Comparison of ENCODE assay signal across 36 cellular contexts in the genomic region with DNA sequence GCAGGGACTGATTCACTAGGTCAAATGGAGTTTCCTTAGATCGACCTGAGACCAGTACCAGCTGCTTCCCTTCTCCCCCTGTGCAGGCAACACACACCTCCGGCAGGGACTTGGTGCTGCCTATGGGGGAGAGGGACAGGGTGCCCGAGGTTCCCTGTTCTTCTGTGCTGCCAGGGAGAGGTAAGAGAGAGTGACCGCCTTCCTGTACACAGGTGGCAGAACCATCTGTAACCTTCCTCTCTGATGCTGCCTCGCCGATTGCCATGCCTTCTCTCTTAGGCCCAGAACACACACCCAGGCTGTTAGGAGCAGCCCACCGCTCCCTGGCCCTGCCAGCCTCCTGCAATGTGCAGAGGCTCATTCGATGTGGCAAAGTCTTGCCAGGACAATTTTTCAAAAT. TPM values are rescaled to one million over a fixed set of nuclear protein-coding genes. Genes with fewer than 3 reads are reported as not detected.
"Had no signal": no experiment of that assay in that cellular context is flagged by ENCODE, and none has a peak within 500 bp of the region (broad histone marks: within the 10 kb centered on the region; RNA-seq: fewer than 3 reads in every experiment).

No MANE protein-coding gene starts in this region.

- H3K4me2 ChIP-seq: smooth muscle cell had no signal

- H3K36me3 Mint-ChIP-seq: mesothelial cell of epicardium; naive B cell; natural killer cell treated with Interleukin-12 subunit alpha and Interleukin-12 subunit beta and Interleukin-15 and Interleukin-18, amount 100 ng/mL, for 72 hours; stimulated activated effector memory CD8-positive, alpha-beta T cell treated with anti-CD3 and anti-CD28 coated beads, Interleukin-12 subunit alpha, Interleukin-12 subunit beta, amount 100 ng/mL, for 72 hours had no signal

- H3K27me3 ChIP-seq: esophagus muscularis mucosa, foreskin keratinocyte, heart right ventricle, left lung, right atrium auricular region, tibial nerve, upper lobe of left lung had no signal

- H3K9me3 ChIP-seq: esophagus muscularis mucosa, heart right ventricle, left lung, mucosa of descending colon, prostate gland, right atrium auricular region, thoracic aorta, tibial nerve, upper lobe of left lung had no signal

- H3K9me3 Mint-ChIP-seq: mesothelial cell of epicardium; naive B cell; natural killer cell treated with Interleukin-12 subunit alpha and Interleukin-12 subunit beta and Interleukin-15 and Interleukin-18, amount 100 ng/mL, for 72 hours; neural crest cell; stimulated activated effector memory CD8-positive, alpha-beta T cell treated with anti-CD3 and anti-CD28 coated beads, Interleukin-12 subunit alpha, Interleukin-12 subunit beta, amount 100 ng/mL, for 72 hours had no signal

- H3K36me3 ChIP-seq: heart right ventricle, left lung, prostate gland, right atrium auricular region, thoracic aorta, tibial nerve, upper lobe of left lung had no signal

- H3K27me3 Mint-ChIP-seq: natural killer cell treated with Interleukin-12 subunit alpha and Interleukin-12 subunit beta and Interleukin-15 and Interleukin-18, amount 100 ng/mL, for 72 hours had no signal

- DNase-seq: dermis blood vessel endothelial cell; effector memory CD4-positive, alpha-beta T cell; foreskin keratinocyte; glutamatergic neuron; heart right ventricle; hippocampal formation; left cardiac atrium; left lung; mesenchymal stem cell; mucosa of descending colon; naive B cell; nucleus accumbens; stimulated activated CD4-positive, alpha-beta T cell treated with anti-CD3 and anti-CD28 coated beads, Interleukin-12 subunit alpha, Interleukin-12 subunit beta, amount 100 ng/mL, for 4 hours; stimulated activated CD4-positive, alpha-beta T cell treated with anti-CD3 and anti-CD28 coated beads, Interleukin-1b, Interleukin-23, amount 100 ng/mL, for 48 hours; stimulated activated CD4-positive, alpha-beta T cell treated with anti-CD3 and anti-CD28 coated beads, Interleukin-4, amount 100 ng/mL, for 24 hours; stimulated activated naive CD8-positive, alpha-beta T cell treated with anti-CD3 and anti-CD28 coated beads, Interleukin-15, Interleukin-2, amounts not matched to agents 100 U/mL and 50 U/mL, for 24 hours; upper lobe of left lung had no signal

- H3K4me1 ChIP-seq: foreskin keratinocyte had no signal

- H3K4me1 Mint-ChIP-seq: neural crest cell had no signal

- H3K4me3 Mint-ChIP-seq: mesothelial cell of epicardium; natural killer cell treated with Interleukin-12 subunit alpha and Interleukin-12 subunit beta and Interleukin-15 and Interleukin-18, amount 100 ng/mL, for 72 hours; neural crest cell; stimulated activated effector memory CD8-positive, alpha-beta T cell treated with anti-CD3 and anti-CD28 coated beads, Interleukin-12 subunit alpha, Interleukin-12 subunit beta, amount 100 ng/mL, for 72 hours had no signal

- H3K4me3 ChIP-seq: coronary artery, esophagus muscularis mucosa, heart right ventricle, left lung, mucosa of descending colon, prostate gland, right atrium auricular region, smooth muscle cell, thoracic aorta, tibial nerve, upper lobe of left lung had no signal

- ATAC-seq: foreskin keratinocyte; heart right ventricle; left cardiac atrium; left lung; mucosa of descending colon; natural killer cell treated with Interleukin-12 subunit alpha and Interleukin-12 subunit beta and Interleukin-15 and Interleukin-18, amount 100 ng/mL, for 72 hours; sciatic nerve; stimulated activated effector memory CD8-positive, alpha-beta T cell treated with anti-CD3 and anti-CD28 coated beads, Interleukin-12 subunit alpha, Interleukin-12 subunit beta, amount 100 ng/mL, for 72 hours; stimulated activated naive CD8-positive, alpha-beta T cell treated with anti-CD3 and anti-CD28 coated beads, Interleukin-15, Interleukin-2, amounts not matched to agents 100 U/mL and 50 U/mL, for 24 hours had no signal

- H3K27ac Mint-ChIP-seq: mesothelial cell of epicardium; naive B cell; natural killer cell treated with Interleukin-12 subunit alpha and Interleukin-12 subunit beta and Interleukin-15 and Interleukin-18, amount 100 ng/mL, for 72 hours; stimulated activated effector memory CD8-positive, alpha-beta T cell treated with anti-CD3 and anti-CD28 coated beads, Interleukin-12 subunit alpha, Interleukin-12 subunit beta, amount 100 ng/mL, for 72 hours had no signal

- H3K27ac ChIP-seq: coronary artery, esophagus muscularis mucosa, foreskin keratinocyte, heart right ventricle, prostate gland, right atrium auricular region, thoracic aorta, tibial nerve, upper lobe of left lung had no signal

RNA-seq across cellular contexts. Expression of a gene that starts 9.3 kb away (rescaled TPM):
- total RNA-seq: dermis blood vessel endothelial cell; endothelial cell of umbilical vein; epithelial cell of proximal tubule; foreskin keratinocyte; kidney epithelial cell; lung microvascular endothelial cell; natural killer cell treated with Interleukin-12 subunit alpha and Interleukin-12 subunit beta and Interleukin-15 and Interleukin-18, amount 100 ng/mL, for 72 hours; neural crest cell; osteocyte; smooth muscle cell had no signal
- polyA plus RNA-seq: endothelial cell of umbilical vein, foreskin keratinocyte, smooth muscle cell had no signal

RNA-seq across cellular contexts. Expression of a gene that starts 21.1 kb away (rescaled TPM):
- total RNA-seq: dermis blood vessel endothelial cell, endothelial cell of umbilical vein, epithelial cell of proximal tubule, esophagus muscularis mucosa, fibroblast of lung, heart right ventricle, kidney epithelial cell, left cardiac atrium, left lung, lower leg skin, lung microvascular endothelial cell, mesothelial cell of epicardium, mucosa of descending colon, osteocyte, prostate gland, right atrium auricular region, sciatic nerve, smooth muscle cell, thoracic aorta, tibial nerve, upper lobe of left lung had no signal
- polyA plus RNA-seq: endothelial cell of umbilical vein, fibroblast of lung, foreskin keratinocyte, heart right ventricle, smooth muscle cell had no signal
